19 cellular contexts compared by ENCODE assay signal in the genomic region with DNA sequence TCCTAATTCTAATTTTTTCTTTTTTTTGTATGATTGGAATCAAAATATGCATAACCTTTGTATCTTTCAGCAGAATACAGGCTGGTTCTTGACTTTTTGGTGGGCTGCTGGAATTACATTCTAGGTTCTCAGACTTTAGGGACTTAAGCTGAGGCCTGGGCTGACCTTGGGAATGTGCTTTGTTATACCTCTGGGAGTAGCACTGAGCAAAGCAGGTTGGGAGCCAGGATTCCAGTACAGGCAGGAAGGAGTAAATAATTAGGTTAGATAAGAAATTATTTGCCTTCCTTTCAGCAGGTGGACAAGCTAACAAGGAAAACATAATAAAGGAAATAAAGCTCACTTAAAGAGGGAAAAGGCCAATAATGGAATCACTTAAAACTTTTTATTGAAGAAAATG. TPM values are rescaled to one million over a fixed set of nuclear protein-coding genes. Genes with fewer than 3 reads are reported as not detected.
"Had no signal": no experiment of that assay in that cellular context is flagged by ENCODE, and none has a peak within 500 bp of the region (broad histone marks: within the 10 kb centered on the region; RNA-seq: fewer than 3 reads in every experiment).

No MANE protein-coding gene starts in this region.

- DNase-seq: activated CD4-positive, alpha-beta T cell treated with anti-CD3 and anti-CD28 coated beads, Interleukin-2, amount 10 ng/mL, durations not matched to agents 24 days and 14 days; activated CD4-positive, CD25-positive, alpha-beta regulatory T cell; activated CD8-positive, alpha-beta memory T cell treated with anti-CD3 and anti-CD28 coated beads for 24 hours; activated gamma-delta T cell treated with Interleukin-2 at 50 U/mL for 16 hours; amniotic stem cell; central memory CD4-positive, alpha-beta T cell; hypothalamus; naive thymus-derived CD4-positive, alpha-beta T cell; psoas muscle; spleen; stimulated activated CD4-positive, alpha-beta T cell treated with anti-CD3 and anti-CD28 coated beads, Interleukin-1b, Interleukin-23, amount 100 ng/mL, for 48 hours; stimulated activated naive CD8-positive, alpha-beta T cell treated with anti-CD3 and anti-CD28 coated beads, Interleukin-15, amount 100 ng/mL, for 72 hours; upper lobe of right lung had no signal

- H3K27me3 ChIP-seq: esophagus muscularis mucosa, spleen, upper lobe of right lung had no signal

- H3K4me3 ChIP-seq: coronary artery, esophagus muscularis mucosa, psoas muscle, spleen, thoracic aorta, upper lobe of right lung had no signal

- H3K27ac ChIP-seq: coronary artery, esophagus muscularis mucosa, neutrophil, psoas muscle, spleen, thoracic aorta, upper lobe of right lung had no signal

- H3K4me1 ChIP-seq: spleen, upper lobe of right lung had no signal

- H3K9me3 ChIP-seq: esophagus muscularis mucosa, neutrophil, psoas muscle, spleen, thoracic aorta, upper lobe of right lung had no signal

- ATAC-seq: naive thymus-derived CD4-positive, alpha-beta T cell; sciatic nerve; stimulated activated naive CD8-positive, alpha-beta T cell treated with anti-CD3 and anti-CD28 coated beads, Interleukin-15, amount 100 ng/mL, for 72 hours; upper lobe of right lung had no signal

- H3K36me3 ChIP-seq: esophagus muscularis mucosa, neutrophil, spleen, thoracic aorta, upper lobe of right lung had no signal

RNA-seq across cellular contexts. Expression of gene SLC4A4, which starts 49.9 kb away (rescaled TPM):
- total RNA-seq: lung microvascular endothelial cell had no signal
